ENCODE assay signal across 1 cellular context in the genomic region with DNA sequence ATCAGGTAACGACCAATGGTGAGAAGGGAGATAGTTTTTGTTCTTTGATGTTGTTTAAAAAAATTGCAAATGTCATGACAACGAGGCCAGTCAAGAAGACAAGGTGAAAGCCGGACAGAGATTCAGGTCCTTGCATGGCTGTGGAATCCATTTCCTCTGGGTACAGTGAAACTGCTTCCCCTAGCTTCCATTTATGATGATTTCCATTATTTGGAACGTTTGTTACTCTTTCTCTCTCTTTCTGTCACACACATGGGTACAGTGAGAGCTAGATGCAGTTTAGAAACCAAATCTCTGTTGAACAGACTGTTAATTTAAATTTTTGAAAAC.
TF ChIP-seq lines count a peak whose summit lies in the region.

No MANE protein-coding gene starts in this region.

TF ChIP-seq in SK-N-SH, 30 proteins besides CTCF, POLR2A, EP300 and RAD21 (continued from another document):
- TF ChIP-seq, protein P1, sequence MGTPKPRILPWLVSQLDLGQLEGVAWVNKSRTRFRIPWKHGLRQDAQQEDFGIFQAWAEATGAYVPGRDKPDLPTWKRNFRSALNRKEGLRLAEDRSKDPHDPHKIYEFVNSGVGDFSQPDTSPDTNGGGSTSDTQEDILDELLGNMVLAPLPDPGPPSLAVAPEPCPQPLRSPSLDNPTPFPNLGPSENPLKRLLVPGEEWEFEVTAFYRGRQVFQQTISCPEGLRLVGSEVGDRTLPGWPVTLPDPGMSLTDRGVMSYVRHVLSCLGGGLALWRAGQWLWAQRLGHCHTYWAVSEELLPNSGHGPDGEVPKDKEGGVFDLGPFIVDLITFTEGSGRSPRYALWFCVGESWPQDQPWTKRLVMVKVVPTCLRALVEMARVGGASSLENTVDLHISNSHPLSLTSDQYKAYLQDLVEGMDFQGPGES (IDR thresholded peaks at IDR 0.05; ENCODE audit: low read depth, low read length) = no peak
- 0 out of 2 replicates have a peak, but pooled peaks have one; percentile 5 for TF ChIP-seq RCOR1 (IDR thresholded peaks at IDR 0.05; ENCODE audit: low read length)
- no peak for TF ChIP-seq FOXM1 (IDR thresholded peaks at IDR 0.05; ENCODE audit: low read depth)
- TF ChIP-seq MEF2A (IDR thresholded peaks at IDR 0.05; ENCODE audit: borderline replicate concordance, low read depth) = no peak
- TF ChIP-seq, protein P2, sequence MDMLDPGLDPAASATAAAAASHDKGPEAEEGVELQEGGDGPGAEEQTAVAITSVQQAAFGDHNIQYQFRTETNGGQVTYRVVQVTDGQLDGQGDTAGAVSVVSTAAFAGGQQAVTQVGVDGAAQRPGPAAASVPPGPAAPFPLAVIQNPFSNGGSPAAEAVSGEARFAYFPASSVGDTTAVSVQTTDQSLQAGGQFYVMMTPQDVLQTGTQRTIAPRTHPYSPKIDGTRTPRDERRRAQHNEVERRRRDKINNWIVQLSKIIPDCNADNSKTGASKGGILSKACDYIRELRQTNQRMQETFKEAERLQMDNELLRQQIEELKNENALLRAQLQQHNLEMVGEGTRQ (IDR thresholded peaks at IDR 0.05; ENCODE audit: borderline replicate concordance, low read depth, low read length) = no peak
